In the genomic region with DNA sequence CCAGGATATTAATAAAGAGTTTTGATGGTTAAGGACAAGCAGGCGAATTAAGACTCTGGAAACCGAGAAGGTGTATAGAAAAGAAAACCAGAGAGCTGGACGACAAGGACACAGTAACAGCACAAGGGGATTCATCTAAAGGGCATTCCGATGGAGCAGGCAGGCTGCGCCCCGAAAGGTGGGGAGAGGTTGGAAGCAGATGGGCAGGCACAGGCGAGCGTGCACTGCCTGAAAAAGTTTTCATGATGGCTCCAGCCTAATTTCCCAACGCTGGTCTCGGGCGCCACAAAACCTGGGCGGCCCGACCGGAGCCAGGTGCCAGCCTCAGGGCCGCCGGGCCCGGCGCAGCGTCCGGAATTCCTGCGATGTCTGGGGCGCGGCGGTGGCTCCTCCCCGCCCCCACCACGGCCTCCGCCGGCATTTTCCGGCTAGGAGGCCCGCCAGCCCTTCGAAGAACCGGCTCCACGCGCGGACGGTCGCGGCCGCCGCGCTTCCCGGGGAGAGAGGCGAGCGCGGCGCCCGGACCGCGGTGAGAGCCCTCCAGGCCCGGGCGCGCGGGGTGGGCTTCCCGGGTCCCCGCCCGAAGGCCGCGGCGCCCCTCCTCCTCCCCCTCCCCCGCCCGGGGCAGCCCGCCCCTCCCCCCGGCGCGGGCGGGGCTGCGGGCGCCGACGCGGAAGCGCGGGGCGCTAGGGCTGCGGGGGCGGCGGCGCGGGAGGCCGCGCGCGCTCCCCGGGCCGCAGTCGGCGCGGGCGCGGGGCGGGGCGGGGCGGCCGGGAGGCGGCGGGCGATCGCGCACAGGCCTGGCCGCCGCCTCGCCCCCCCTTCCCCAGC, we compare ENCODE assay signal across 1 cellular context.
TF ChIP-seq lines count a peak whose summit lies in the region.

No MANE protein-coding gene starts in this region.

TF ChIP-seq in K562, 482 proteins besides CTCF, POLR2A, EP300 and RAD21 (continued from another document and continues in another):
- TF ChIP-seq, protein P1, sequence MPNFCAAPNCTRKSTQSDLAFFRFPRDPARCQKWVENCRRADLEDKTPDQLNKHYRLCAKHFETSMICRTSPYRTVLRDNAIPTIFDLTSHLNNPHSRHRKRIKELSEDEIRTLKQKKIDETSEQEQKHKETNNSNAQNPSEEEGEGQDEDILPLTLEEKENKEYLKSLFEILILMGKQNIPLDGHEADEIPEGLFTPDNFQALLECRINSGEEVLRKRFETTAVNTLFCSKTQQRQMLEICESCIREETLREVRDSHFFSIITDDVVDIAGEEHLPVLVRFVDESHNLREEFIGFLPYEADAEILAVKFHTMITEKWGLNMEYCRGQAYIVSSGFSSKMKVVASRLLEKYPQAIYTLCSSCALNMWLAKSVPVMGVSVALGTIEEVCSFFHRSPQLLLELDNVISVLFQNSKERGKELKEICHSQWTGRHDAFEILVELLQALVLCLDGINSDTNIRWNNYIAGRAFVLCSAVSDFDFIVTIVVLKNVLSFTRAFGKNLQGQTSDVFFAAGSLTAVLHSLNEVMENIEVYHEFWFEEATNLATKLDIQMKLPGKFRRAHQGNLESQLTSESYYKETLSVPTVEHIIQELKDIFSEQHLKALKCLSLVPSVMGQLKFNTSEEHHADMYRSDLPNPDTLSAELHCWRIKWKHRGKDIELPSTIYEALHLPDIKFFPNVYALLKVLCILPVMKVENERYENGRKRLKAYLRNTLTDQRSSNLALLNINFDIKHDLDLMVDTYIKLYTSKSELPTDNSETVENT (CRISPR knock-in tag; IDR thresholded peaks at IDR 0.05): peak; percentile 77
- TF ChIP-seq PHB (CRISPR knock-in tag; IDR thresholded peaks at IDR 0.05) (no peak), ZSCAN29 (IDR thresholded peaks at IDR 0.05) (no peak; the same call in 1 of the 2 replicates), ZNF232 (CRISPR knock-in tag; IDR thresholded peaks at IDR 0.05) (no peak), ZNF12 (CRISPR knock-in tag; IDR thresholded peaks at IDR 0.05) (no peak), HNRNPLL (IDR thresholded peaks at IDR 0.05; ENCODE audit: low read depth, low read length, poor library complexity, severe bottlenecking) (peak; percentile 55), MTA1 (IDR thresholded peaks at IDR 0.05; ENCODE audit: borderline replicate concordance) (no peak), POLR2H (tag; IDR thresholded peaks at IDR 0.05; ENCODE audit: low read depth) (peak; percentile 61), ZNF143 (CRISPR knock-in tag; IDR thresholded peaks at IDR 0.05) (no peak), ETV5 (CRISPR knock-in tag; IDR thresholded peaks at IDR 0.05; ENCODE audit: low read depth) (peak; percentile 67; the same call in 1 of the 2 replicates), MEF2A (IDR thresholded peaks at IDR 0.05; ENCODE audit: control insufficient read depth, low read depth, low read length) (no peak), TGIF2 (CRISPR knock-in tag; IDR thresholded peaks at IDR 0.05) (no peak), ZNF707 (CRISPR knock-in tag; conservative IDR thresholded peaks at IDR 0.05) (no peak), PPARD (CRISPR knock-in tag; IDR thresholded peaks at IDR 0.05) (no peak), CBFA2T2 (conservative IDR thresholded peaks at IDR 0.05) (no peak), MYC (IDR thresholded peaks at IDR 0.05; ENCODE audit: low read depth, low read length) (peak; percentile 46; the same call in 1 of the 2 replicates), MYC (CRISPR knock-in tag; IDR thresholded peaks at IDR 0.05; ENCODE audit: borderline replicate concordance, low read depth) (no peak), GTF2E2 (tag; IDR thresholded peaks at IDR 0.05) (peak; percentile 86), GABPB2 (CRISPR knock-in tag; conservative IDR thresholded peaks at IDR 0.05) (no peak), CBFA2T3 (IDR thresholded peaks at IDR 0.05) (0 out of 2 replicates have a peak, but pooled peaks have one; percentile 6), NFXL1 (CRISPR knock-in tag; IDR thresholded peaks at IDR 0.05) (0 out of 2 replicates have a peak, but pooled peaks have one; percentile 37), PHF20 (IDR thresholded peaks at IDR 0.05; ENCODE audit: partially characterized antibody) (peak; percentile 51), NR4A1 (CRISPR knock-in tag; IDR thresholded peaks at IDR 0.05) (peak; percentile 91; the same call in 1 of the 2 replicates), NR4A1 (tag; IDR thresholded peaks at IDR 0.05) (0 out of 2 replicates have a peak, but pooled peaks have one; percentile 60), NELFE (IDR thresholded peaks at IDR 0.05; ENCODE audit: insufficient read depth, insufficient read length) (no peak), TAF9B (IDR thresholded peaks at IDR 0.05; ENCODE audit: partially characterized antibody) (peak; percentile 13), POLR3G (IDR thresholded peaks at IDR 0.05; ENCODE audit: extremely low read depth, insufficient read length, insufficient replicate concordance) (no peak), KAT8 (IDR thresholded peaks at IDR 0.05; ENCODE audit: low read depth) (no peak), MAZ (CRISPR knock-in tag; conservative IDR thresholded peaks at IDR 0.05 in 1 of 2, IDR thresholded peaks at IDR 0.05 in 1 of 2) (peak; percentile 72 to 89)
- TF ChIP-seq, protein P2, sequence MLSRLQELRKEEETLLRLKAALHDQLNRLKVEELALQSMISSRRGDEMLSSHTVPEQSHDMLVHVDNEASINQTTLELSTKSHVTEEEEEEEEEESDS (CRISPR knock-in tag; IDR thresholded peaks at IDR 0.05): no peak
- TF ChIP-seq, protein P3, sequence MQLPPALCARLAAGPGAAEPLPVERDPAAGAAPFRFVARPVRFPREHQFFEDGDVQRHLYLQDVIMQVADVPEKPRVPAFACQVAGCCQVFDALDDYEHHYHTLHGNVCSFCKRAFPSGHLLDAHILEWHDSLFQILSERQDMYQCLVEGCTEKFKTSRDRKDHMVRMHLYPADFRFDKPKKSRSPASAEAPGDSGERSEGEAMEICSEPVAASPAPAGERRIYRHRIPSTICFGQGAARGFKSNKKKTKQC (CRISPR knock-in tag; IDR thresholded peaks at IDR 0.05): peak; percentile 71; the same call in 1 of the 2 replicates
- TF ChIP-seq, protein P4, sequence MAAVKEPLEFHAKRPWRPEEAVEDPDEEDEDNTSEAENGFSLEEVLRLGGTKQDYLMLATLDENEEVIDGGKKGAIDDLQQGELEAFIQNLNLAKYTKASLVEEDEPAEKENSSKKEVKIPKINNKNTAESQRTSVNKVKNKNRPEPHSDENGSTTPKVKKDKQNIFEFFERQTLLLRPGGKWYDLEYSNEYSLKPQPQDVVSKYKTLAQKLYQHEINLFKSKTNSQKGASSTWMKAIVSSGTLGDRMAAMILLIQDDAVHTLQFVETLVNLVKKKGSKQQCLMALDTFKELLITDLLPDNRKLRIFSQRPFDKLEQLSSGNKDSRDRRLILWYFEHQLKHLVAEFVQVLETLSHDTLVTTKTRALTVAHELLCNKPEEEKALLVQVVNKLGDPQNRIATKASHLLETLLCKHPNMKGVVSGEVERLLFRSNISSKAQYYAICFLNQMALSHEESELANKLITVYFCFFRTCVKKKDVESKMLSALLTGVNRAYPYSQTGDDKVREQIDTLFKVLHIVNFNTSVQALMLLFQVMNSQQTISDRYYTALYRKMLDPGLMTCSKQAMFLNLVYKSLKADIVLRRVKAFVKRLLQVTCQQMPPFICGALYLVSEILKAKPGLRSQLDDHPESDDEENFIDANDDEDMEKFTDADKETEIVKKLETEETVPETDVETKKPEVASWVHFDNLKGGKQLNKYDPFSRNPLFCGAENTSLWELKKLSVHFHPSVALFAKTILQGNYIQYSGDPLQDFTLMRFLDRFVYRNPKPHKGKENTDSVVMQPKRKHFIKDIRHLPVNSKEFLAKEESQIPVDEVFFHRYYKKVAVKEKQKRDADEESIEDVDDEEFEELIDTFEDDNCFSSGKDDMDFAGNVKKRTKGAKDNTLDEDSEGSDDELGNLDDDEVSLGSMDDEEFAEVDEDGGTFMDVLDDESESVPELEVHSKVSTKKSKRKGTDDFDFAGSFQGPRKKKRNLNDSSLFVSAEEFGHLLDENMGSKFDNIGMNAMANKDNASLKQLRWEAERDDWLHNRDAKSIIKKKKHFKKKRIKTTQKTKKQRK (IDR thresholded peaks at IDR 0.05; ENCODE audit: borderline replicate concordance, low read depth, low read length): no peak
- TF ChIP-seq, protein P5, sequence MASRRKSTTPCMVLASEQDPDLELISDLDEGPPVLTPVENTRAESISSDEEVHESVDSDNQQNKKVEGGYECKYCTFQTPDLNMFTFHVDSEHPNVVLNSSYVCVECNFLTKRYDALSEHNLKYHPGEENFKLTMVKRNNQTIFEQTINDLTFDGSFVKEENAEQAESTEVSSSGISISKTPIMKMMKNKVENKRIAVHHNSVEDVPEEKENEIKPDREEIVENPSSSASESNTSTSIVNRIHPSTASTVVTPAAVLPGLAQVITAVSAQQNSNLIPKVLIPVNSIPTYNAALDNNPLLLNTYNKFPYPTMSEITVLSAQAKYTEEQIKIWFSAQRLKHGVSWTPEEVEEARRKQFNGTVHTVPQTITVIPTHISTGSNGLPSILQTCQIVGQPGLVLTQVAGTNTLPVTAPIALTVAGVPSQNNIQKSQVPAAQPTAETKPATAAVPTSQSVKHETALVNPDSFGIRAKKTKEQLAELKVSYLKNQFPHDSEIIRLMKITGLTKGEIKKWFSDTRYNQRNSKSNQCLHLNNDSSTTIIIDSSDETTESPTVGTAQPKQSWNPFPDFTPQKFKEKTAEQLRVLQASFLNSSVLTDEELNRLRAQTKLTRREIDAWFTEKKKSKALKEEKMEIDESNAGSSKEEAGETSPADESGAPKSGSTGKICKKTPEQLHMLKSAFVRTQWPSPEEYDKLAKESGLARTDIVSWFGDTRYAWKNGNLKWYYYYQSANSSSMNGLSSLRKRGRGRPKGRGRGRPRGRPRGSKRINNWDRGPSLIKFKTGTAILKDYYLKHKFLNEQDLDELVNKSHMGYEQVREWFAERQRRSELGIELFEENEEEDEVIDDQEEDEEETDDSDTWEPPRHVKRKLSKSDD (conservative IDR thresholded peaks at IDR 0.05; ENCODE audit: low read length): peak; percentile 67; the same call in 1 of the 2 replicates
- TF ChIP-seq, protein P6, sequence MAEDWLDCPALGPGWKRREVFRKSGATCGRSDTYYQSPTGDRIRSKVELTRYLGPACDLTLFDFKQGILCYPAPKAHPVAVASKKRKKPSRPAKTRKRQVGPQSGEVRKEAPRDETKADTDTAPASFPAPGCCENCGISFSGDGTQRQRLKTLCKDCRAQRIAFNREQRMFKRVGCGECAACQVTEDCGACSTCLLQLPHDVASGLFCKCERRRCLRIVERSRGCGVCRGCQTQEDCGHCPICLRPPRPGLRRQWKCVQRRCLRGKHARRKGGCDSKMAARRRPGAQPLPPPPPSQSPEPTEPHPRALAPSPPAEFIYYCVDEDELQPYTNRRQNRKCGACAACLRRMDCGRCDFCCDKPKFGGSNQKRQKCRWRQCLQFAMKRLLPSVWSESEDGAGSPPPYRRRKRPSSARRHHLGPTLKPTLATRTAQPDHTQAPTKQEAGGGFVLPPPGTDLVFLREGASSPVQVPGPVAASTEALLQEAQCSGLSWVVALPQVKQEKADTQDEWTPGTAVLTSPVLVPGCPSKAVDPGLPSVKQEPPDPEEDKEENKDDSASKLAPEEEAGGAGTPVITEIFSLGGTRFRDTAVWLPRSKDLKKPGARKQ (CRISPR knock-in tag; IDR thresholded peaks at IDR 0.05): no peak
- TF ChIP-seq, protein P7, sequence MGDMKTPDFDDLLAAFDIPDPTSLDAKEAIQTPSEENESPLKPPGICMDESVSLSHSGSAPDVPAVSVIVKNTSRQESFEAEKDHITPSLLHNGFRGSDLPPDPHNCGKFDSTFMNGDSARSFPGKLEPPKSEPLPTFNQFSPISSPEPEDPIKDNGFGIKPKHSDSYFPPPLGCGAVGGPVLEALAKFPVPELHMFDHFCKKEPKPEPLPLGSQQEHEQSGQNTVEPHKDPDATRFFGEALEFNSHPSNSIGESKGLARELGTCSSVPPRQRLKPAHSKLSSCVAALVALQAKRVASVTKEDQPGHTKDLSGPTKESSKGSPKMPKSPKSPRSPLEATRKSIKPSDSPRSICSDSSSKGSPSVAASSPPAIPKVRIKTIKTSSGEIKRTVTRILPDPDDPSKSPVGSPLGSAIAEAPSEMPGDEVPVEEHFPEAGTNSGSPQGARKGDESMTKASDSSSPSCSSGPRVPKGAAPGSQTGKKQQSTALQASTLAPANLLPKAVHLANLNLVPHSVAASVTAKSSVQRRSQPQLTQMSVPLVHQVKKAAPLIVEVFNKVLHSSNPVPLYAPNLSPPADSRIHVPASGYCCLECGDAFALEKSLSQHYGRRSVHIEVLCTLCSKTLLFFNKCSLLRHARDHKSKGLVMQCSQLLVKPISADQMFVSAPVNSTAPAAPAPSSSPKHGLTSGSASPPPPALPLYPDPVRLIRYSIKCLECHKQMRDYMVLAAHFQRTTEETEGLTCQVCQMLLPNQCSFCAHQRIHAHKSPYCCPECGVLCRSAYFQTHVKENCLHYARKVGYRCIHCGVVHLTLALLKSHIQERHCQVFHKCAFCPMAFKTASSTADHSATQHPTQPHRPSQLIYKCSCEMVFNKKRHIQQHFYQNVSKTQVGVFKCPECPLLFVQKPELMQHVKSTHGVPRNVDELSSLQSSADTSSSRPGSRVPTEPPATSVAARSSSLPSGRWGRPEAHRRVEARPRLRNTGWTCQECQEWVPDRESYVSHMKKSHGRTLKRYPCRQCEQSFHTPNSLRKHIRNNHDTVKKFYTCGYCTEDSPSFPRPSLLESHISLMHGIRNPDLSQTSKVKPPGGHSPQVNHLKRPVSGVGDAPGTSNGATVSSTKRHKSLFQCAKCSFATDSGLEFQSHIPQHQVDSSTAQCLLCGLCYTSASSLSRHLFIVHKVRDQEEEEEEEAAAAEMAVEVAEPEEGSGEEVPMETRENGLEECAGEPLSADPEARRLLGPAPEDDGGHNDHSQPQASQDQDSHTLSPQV (IDR thresholded peaks at IDR 0.05): peak; percentile 61; the same call in 1 of the 2 replicates
- TF ChIP-seq, protein P8, sequence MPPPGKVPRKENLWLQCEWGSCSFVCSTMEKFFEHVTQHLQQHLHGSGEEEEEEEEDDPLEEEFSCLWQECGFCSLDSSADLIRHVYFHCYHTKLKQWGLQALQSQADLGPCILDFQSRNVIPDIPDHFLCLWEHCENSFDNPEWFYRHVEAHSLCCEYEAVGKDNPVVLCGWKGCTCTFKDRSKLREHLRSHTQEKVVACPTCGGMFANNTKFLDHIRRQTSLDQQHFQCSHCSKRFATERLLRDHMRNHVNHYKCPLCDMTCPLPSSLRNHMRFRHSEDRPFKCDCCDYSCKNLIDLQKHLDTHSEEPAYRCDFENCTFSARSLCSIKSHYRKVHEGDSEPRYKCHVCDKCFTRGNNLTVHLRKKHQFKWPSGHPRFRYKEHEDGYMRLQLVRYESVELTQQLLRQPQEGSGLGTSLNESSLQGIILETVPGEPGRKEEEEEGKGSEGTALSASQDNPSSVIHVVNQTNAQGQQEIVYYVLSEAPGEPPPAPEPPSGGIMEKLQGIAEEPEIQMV (tag; conservative IDR thresholded peaks at IDR 0.05; ENCODE audit: low read depth): no peak
